In genomic region chr5:88518131-88519016, GRCh38 we compare ENCODE assay signal across 26 cellular contexts.
A peak's percentile ranks its signal among the peaks of the same experiment; 100 is the strongest.
DNase-seq lines count a peak whose midpoint lies in the region; ATAC-seq lines count a peak whose summit lies in the region.
"Had no signal": no experiment of that assay in that cellular context is flagged by ENCODE, and none has a peak within 500 bp of the region (broad histone marks: within the 10 kb centered on the region; RNA-seq: fewer than 3 reads in every experiment).

No MANE protein-coding gene starts in this region.

- peak; percentile 9 for DNase-seq in KBM-7
- peak; percentile 78 for DNase-seq in SW480 (ENCODE audit: low spot score)
- peak; percentile 19 to 29 (median 29) for DNase-seq in immature natural killer cell
- DNase-seq in activated CD4-positive, alpha-beta T cell treated with anti-CD3 and anti-CD28 coated beads, Interleukin-2, amount 10 ng/mL, durations not matched to agents 24 days and 14 days: no peak
- no peak for DNase-seq in posterior vena cava (ENCODE audit: low spot score)
- DNase-seq in NCI-H748 (lab: John Stamatoyannopoulos, UW; ENCODE audit: unreplicated experiment): no peak
- DNase-seq in D341Med (ENCODE audit: low spot score): no peak
- DNase-seq: activated CD4-positive, alpha-beta T cell treated with anti-CD3 and anti-CD28 coated beads for 48 hours; CD8-positive, alpha-beta memory T cell; effector memory CD4-positive, alpha-beta T cell; gastrocnemius medialis; left colon; mesendoderm; MV-4-11; naive thymus-derived CD4-positive, alpha-beta T cell; NCI-H1694 treated with DMSO at 0.1 percent for 48 hours; NCI-H2171 treated with DMSO at 0.1 percent for 48 hours; NCI-H748 treated with DMSO at 0.1 percent for 48 hours; right cardiac atrium; SHP77 treated with DMSO at 0.1 percent for 48 hours; T-helper 1 cell; transverse colon had no signal

- H3K9me3 Mint-ChIP-seq in immature natural killer cell: peaks cover 0 to 5% (median 0%) of the 10 kb centered on the region in 6 donors
- no peaks in the 10 kb centered on the region for H3K9me3 Mint-ChIP-seq in activated CD4-positive, alpha-beta T cell treated with anti-CD3 and anti-CD28 coated beads, Interleukin-2, amount 10 ng/mL, durations not matched to agents 24 days and 14 days
- H3K9me3 Mint-ChIP-seq: activated naive CD4-positive, alpha-beta T cell treated with anti-CD3 and anti-CD28 coated beads, Interleukin-2, amount 50 U/mL, for 72 hours; activated T-helper 1 cell treated with anti-CD3 and anti-CD28 coated beads, Interleukin-12 subunit alpha, Interleukin-12 subunit beta, Interleukin-2, Interleukin-4 antibody, amounts not matched to agents 30 ng/mL and 10 ng/mL and 1 ng/mL, durations not matched to agents 14 hours and 24 hours and 36 hours; CD8-positive, alpha-beta memory T cell; GM23338 had no signal

- no peak overlapping the region for H3K4me3 Mint-ChIP-seq in immature natural killer cell
- no peak overlapping the region for H3K4me3 Mint-ChIP-seq in activated CD4-positive, alpha-beta T cell treated with anti-CD3 and anti-CD28 coated beads, Interleukin-2, amount 10 ng/mL, durations not matched to agents 24 days and 14 days
- H3K4me3 Mint-ChIP-seq: activated T-helper 1 cell treated with anti-CD3 and anti-CD28 coated beads, Interleukin-12 subunit alpha, Interleukin-12 subunit beta, Interleukin-2, Interleukin-4 antibody, amounts not matched to agents 30 ng/mL and 10 ng/mL and 1 ng/mL, durations not matched to agents 14 hours and 24 hours and 36 hours; CD8-positive, alpha-beta memory T cell; GM23338; naive thymus-derived CD4-positive, alpha-beta T cell had no signal

- H3K27me3 Mint-ChIP-seq in immature natural killer cell (ENCODE audit: low read depth in 3 of 3): peaks cover 6 to 10% (median 8%) of the 10 kb centered on the region in 3 donors
- peaks cover 25% of the 10 kb centered on the region for H3K27me3 Mint-ChIP-seq in activated CD4-positive, alpha-beta T cell treated with anti-CD3 and anti-CD28 coated beads, Interleukin-2, amount 10 ng/mL, durations not matched to agents 24 days and 14 days

- intact Hi-C loops in activated CD4-positive, alpha-beta T cell treated with anti-CD3 and anti-CD28 coated beads, Interleukin-2, amount 10 ng/mL, durations not matched to agents 24 days and 14 days (cut with micrococcal nuclease): no loop called here
- intact Hi-C loops in posterior vena cava (cut with DNase I): no loop called here

- ATAC-seq in GM18868 (IDR thresholded peaks at IDR 0.05; ENCODE audit: unreplicated experiment): peak; percentile 63
- ATAC-seq: activated naive CD4-positive, alpha-beta T cell treated with anti-CD3 and anti-CD28 coated beads, Interleukin-2, amount 50 U/mL, for 72 hours; gastrocnemius medialis; GM23338; left colon; naive thymus-derived CD4-positive, alpha-beta T cell; right cardiac atrium had no signal

- peaks cover 0 to 3% (median 0%) of the 10 kb centered on the region in 3 donors for H3K36me3 Mint-ChIP-seq in immature natural killer cell
- H3K36me3 Mint-ChIP-seq in activated CD4-positive, alpha-beta T cell treated with anti-CD3 and anti-CD28 coated beads, Interleukin-2, amount 10 ng/mL, durations not matched to agents 24 days and 14 days (ENCODE audit: low read depth): no peaks in the 10 kb centered on the region
- H3K36me3 Mint-ChIP-seq: activated naive CD4-positive, alpha-beta T cell treated with anti-CD3 and anti-CD28 coated beads, Interleukin-2, amount 50 U/mL, for 72 hours; CD8-positive, alpha-beta memory T cell; naive thymus-derived CD4-positive, alpha-beta T cell had no signal

- peaks cover 4 to 11% of the 10 kb centered on the region in 2 donors for H3K4me1 Mint-ChIP-seq in immature natural killer cell
- no peaks in the 10 kb centered on the region for H3K4me1 Mint-ChIP-seq in activated CD4-positive, alpha-beta T cell treated with anti-CD3 and anti-CD28 coated beads, Interleukin-2, amount 10 ng/mL, durations not matched to agents 24 days and 14 days
- H3K4me1 Mint-ChIP-seq: CD8-positive, alpha-beta memory T cell; GM23338 had no signal

- in situ Hi-C loops in KBM-7 (cut with MboI; ENCODE audit: low pct_unique_long_range_greater_than_20kb, low sequenced_read_pairs): no loop called here

- H3K27ac Mint-ChIP-seq in immature natural killer cell: no peak overlapping the region
- no peak overlapping the region for H3K27ac Mint-ChIP-seq in activated CD4-positive, alpha-beta T cell treated with anti-CD3 and anti-CD28 coated beads, Interleukin-2, amount 10 ng/mL, durations not matched to agents 24 days and 14 days
- H3K27ac Mint-ChIP-seq: activated naive CD4-positive, alpha-beta T cell treated with anti-CD3 and anti-CD28 coated beads, Interleukin-2, amount 50 U/mL, for 72 hours; activated T-helper 1 cell treated with anti-CD3 and anti-CD28 coated beads, Interleukin-12 subunit alpha, Interleukin-12 subunit beta, Interleukin-2, Interleukin-4 antibody, amounts not matched to agents 30 ng/mL and 10 ng/mL and 1 ng/mL, durations not matched to agents 14 hours and 24 hours and 36 hours; CD8-positive, alpha-beta memory T cell; GM23338 had no signal

Comparison
In these comparisons a context has a peak if more than half of its experiments do, and no peak if none do; other contexts are left out.
1. DNase-seq: peak in KBM-7 (single experiment), SW480 (single experiment) and immature natural killer cell (3 of 3); none in activated CD4-positive, alpha-beta T cell treated with anti-CD3 and anti-CD28 coated beads, Interleukin-2, amount 10 ng/mL, durations not matched to agents 24 days and 14 days (single experiment), posterior vena cava (single experiment), NCI-H748 (single experiment) and D341Med (single experiment).